In genomic region chr11:96188625-96189006, GRCh38 we compare ENCODE assay signal across 8 cellular contexts.
DNase-seq lines count a peak whose midpoint lies in the region; ATAC-seq and TF ChIP-seq lines count a peak whose summit lies in the region.

No MANE protein-coding gene starts in this region.

- H3K4me2 ChIP-seq in SK-N-SH (peak overlapping the region; percentile 54), fibroblast of lung (ENCODE audit: extremely low read depth, insufficient read depth, low read length) (no peak overlapping the region)

- POLR2A ChIA-PET in SK-N-SH (lab: Yijun Ruan, JAX) (no interaction called here), HEK293T (lab: Yijun Ruan, JAX) (no interaction called here)

- H2AFZ ChIP-seq in SK-N-SH (ENCODE audit: low read depth), result no peak overlapping the region
- H2AFZ ChIP-seq in fibroblast of lung (ENCODE audit: low read length), result no peak overlapping the region

- TF ChIP-seq RAD21 in SK-N-SH (IDR thresholded peaks at IDR 0.05; ENCODE audit: low read length), result no peak

- H3K9ac ChIP-seq in SK-N-SH (peak overlapping the region; percentile 66), fibroblast of lung (ENCODE audit: insufficient read depth, low read length) (no peak overlapping the region)

- TF ChIP-seq EP300 in SK-N-SH (IDR thresholded peaks at IDR 0.05; ENCODE audit: borderline replicate concordance in 1 of 2, low read depth in 1 of 2, low read length in 1 of 2), result no peak; a peak in 1 of 4 replicates

- TF ChIP-seq CTCF in SK-N-SH (IDR thresholded peaks at IDR 0.05), result no peak
- no peak for TF ChIP-seq CTCF in fibroblast of lung (conservative IDR thresholded peaks at IDR 0.05 in 1 of 2, IDR thresholded peaks at IDR 0.05 in 1 of 2; ENCODE audit: low read depth in 1 of 2, low read length in 2 of 2)

- H3K4me3 ChIP-seq in SK-N-SH (ENCODE audit: low read depth in 2 of 2, low read length in 1 of 2), result no peak overlapping the region
- no peak overlapping the region for H3K4me3 ChIP-seq in fibroblast of lung (replicated peaks in 1 of 4; ENCODE audit: control extremely low read depth in 1 of 4, insufficient read depth in 1 of 4, low read depth in 3 of 4, low read length in 4 of 4)

- H3K9me3 ChIP-seq in SK-N-SH, result no peaks in the 10 kb centered on the region
- no peaks in the 10 kb centered on the region for H3K9me3 ChIP-seq in fibroblast of lung (ENCODE audit: control insufficient read depth, insufficient read depth, low read depth, low read length)

- H3K4me1 ChIP-seq in SK-N-SH (ENCODE audit: control insufficient read depth in 1 of 2, insufficient read depth in 2 of 2, low read depth in 1 of 2, low read length in 1 of 2) (peaks cover 2 to 44% of the 10 kb centered on the region in 2 experiments), fibroblast of lung (ENCODE audit: control insufficient read depth, extremely low read depth, insufficient read depth, low read length) (peaks cover 19% of the 10 kb centered on the region)

- no peaks in the 10 kb centered on the region for H3K9me2 ChIP-seq in SK-N-SH

- H3K79me2 ChIP-seq in SK-N-SH (ENCODE audit: insufficient read depth), result peaks cover 71% of the 10 kb centered on the region
- H3K79me2 ChIP-seq in fibroblast of lung (ENCODE audit: control insufficient read depth, insufficient read depth, low read length), result peaks cover 11% of the 10 kb centered on the region

- DNase-seq in SK-N-SH, result no peak
- DNase-seq in fibroblast of lung (ENCODE audit: low read depth in 2 of 2), result peak in 1 of 2 donors; percentile 68
- peak; percentile 19 to 28 for DNase-seq in stimulated activated CD8-positive, alpha-beta memory T cell treated with anti-CD3 and anti-CD28 coated beads, Interleukin-7, amount 100 ng/mL, for 4 hours (ENCODE audit: low read depth in 2 of 2)
- no peak for DNase-seq in HEK293T (ENCODE audit: extremely low spot score)
- DNase-seq in NCI-H2081 treated with DMSO at 0.1 percent for 48 hours (lab: John Stamatoyannopoulos, UW), result no peak

- CTCF ChIA-PET in SK-N-SH (lab: Yijun Ruan, JAX), result no interaction called here
- CTCF ChIA-PET in HEK293T (lab: Yijun Ruan, JAX), result interaction anchor here (0.6 kb wide), 1 partner anchor 73 kb away, joined by 3 read pairs; no protein-coding TSS in a partner anchor

- WGBS in SK-N-SH (ENCODE audit: low lambda C conversion rate), result 12% methylated on average over 1 of the region's 1 CpG

- H3F3A ChIP-seq in SK-N-SH (replicated peaks; ENCODE audit: insufficient read depth), result peaks cover 37% of the 10 kb centered on the region

- no peaks in the 10 kb centered on the region for H4K20me1 ChIP-seq in SK-N-SH (ENCODE audit: insufficient read depth)
- no peaks in the 10 kb centered on the region for H4K20me1 ChIP-seq in fibroblast of lung (ENCODE audit: control insufficient read depth, extremely low read depth, insufficient read depth, low read length)

- H3K27ac ChIP-seq in SK-N-SH (ENCODE audit: low read depth in 2 of 2, low read length in 1 of 2), result peak overlapping the region; percentile 83 to 97
- H3K27ac ChIP-seq in fibroblast of lung (ENCODE audit: insufficient read depth, low read length), result peak overlapping the region; percentile 69

- ATAC-seq in GM18519 (IDR thresholded peaks at IDR 0.05; ENCODE audit: low FRiP score, unreplicated experiment), result peak; percentile 33
- peak; percentile 49 for ATAC-seq in HG02642 (IDR thresholded peaks at IDR 0.05; ENCODE audit: poor library complexity, unreplicated experiment)
- no peak for ATAC-seq in HG03565 (IDR thresholded peaks at IDR 0.05; ENCODE audit: unreplicated experiment)

- H3K36me3 ChIP-seq in SK-N-SH (replicated peaks in 1 of 2; ENCODE audit: control insufficient read depth in 1 of 2, insufficient read depth in 2 of 2, low read length in 1 of 2), result peaks cover 0 to 3% of the 10 kb centered on the region in 2 experiments
- no peaks in the 10 kb centered on the region for H3K36me3 ChIP-seq in fibroblast of lung (ENCODE audit: control insufficient read depth, insufficient read depth, low read length)

- H3K27me3 ChIP-seq in SK-N-SH (ENCODE audit: insufficient read depth) (no peaks in the 10 kb centered on the region), fibroblast of lung (ENCODE audit: control insufficient read depth, insufficient read depth, low read length) (no peaks in the 10 kb centered on the region)

TF ChIP-seq in SK-N-SH, 30 proteins besides CTCF, POLR2A, EP300 and RAD21:
- TF ChIP-seq, protein P1, sequence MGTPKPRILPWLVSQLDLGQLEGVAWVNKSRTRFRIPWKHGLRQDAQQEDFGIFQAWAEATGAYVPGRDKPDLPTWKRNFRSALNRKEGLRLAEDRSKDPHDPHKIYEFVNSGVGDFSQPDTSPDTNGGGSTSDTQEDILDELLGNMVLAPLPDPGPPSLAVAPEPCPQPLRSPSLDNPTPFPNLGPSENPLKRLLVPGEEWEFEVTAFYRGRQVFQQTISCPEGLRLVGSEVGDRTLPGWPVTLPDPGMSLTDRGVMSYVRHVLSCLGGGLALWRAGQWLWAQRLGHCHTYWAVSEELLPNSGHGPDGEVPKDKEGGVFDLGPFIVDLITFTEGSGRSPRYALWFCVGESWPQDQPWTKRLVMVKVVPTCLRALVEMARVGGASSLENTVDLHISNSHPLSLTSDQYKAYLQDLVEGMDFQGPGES (IDR thresholded peaks at IDR 0.05; ENCODE audit: low read depth, low read length), result no peak
- no peak for TF ChIP-seq GABPA (IDR thresholded peaks at IDR 0.05; ENCODE audit: low read depth)
- TF ChIP-seq, protein P2, sequence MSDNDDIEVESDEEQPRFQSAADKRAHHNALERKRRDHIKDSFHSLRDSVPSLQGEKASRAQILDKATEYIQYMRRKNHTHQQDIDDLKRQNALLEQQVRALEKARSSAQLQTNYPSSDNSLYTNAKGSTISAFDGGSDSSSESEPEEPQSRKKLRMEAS (IDR thresholded peaks at IDR 0.05; ENCODE audit: low read depth), result peak; percentile 18; the same call in 1 of the 2 replicates
- 0 out of 2 replicates have a peak, but pooled peaks have one; percentile 3 for TF ChIP-seq RXRA (IDR thresholded peaks at IDR 0.05; ENCODE audit: borderline replicate concordance, low read depth)
- TF ChIP-seq FOXJ3 (CRISPR knock-in tag; IDR thresholded peaks at IDR 0.05), result no peak
TF ChIP-seq in SK-N-SH: peak in this region for 2.

TF ChIP-seq in HEK293T, 16 proteins besides CTCF, POLR2A, EP300 and RAD21:
- no peak for TF ChIP-seq FOXA1 (IDR thresholded peaks at IDR 0.05)
TF ChIP-seq in HEK293T: peak in this region for 0.

Comparison
In these comparisons a context has a peak if more than half of its experiments do, and no peak if none do; other contexts are left out.
1. DNase-seq: peak in stimulated activated CD8-positive, alpha-beta memory T cell treated with anti-CD3 and anti-CD28 coated beads, Interleukin-7, amount 100 ng/mL, for 4 hours (2 of 2); none in SK-N-SH (single experiment), HEK293T (single experiment) and NCI-H2081 treated with DMSO at 0.1 percent for 48 hours (single experiment).